Comparison of ENCODE assay signal across 8 cellular contexts in the genomic region with DNA sequence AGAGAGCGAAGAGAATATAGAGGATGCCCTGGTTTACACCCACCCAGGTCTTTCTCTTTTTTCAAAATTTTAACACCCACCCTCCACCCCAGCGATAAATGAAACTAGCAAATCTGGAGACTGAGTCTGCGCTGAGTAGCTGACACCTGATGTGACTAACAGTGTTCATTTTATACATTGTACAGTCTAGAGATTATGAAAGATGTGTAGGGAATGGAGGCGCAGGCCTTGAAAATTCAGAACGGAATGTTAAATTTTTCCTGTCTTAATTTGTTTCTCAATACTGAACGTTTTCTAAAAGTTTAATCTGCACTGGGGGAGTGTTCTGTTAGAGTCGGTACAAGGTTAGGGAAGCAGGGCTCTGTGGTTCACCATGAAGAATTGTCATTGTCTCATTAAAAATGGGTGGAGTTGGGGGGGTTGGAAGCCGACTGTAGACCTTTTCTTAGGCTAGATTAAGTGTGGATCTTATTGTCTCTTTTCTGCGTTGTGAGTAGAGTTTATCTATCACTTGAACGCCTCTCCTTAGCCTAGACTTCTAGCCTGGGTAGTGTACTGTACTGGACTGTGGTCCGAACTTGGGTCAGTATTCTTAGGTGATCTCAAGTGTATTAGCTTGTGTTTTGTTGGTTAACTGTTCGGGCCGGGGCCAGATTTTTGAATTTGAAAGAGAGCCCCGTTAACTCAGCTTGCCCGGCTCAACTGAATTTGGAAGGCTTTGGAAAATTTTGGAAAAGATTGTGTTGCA. TPM values are rescaled to one million over a fixed set of nuclear protein-coding genes. Genes with fewer than 3 reads are reported as not detected.
DNase-seq lines count a peak whose midpoint lies in the region; ATAC-seq and TF ChIP-seq lines count a peak whose summit lies in the region.

No MANE protein-coding gene starts in this region.

- TF ChIP-seq POLR2A in sigmoid colon (IDR thresholded peaks at IDR 0.05), result no peak

- H3K27me3 ChIP-seq in RWPE2 (ENCODE audit: insufficient read depth, poor library complexity, severe bottlenecking), result no peaks in the 10 kb centered on the region
- no peaks in the 10 kb centered on the region for H3K27me3 ChIP-seq in sigmoid colon

- H3K36me3 ChIP-seq in RWPE2 (ENCODE audit: low read depth) (peaks cover 49% of the 10 kb centered on the region), sigmoid colon (no peaks in the 10 kb centered on the region)

- peak overlapping the region; percentile 77 for H3K27ac ChIP-seq in RWPE2 (ENCODE audit: poor library complexity, severe bottlenecking)
- H3K27ac ChIP-seq in sigmoid colon, result peak overlapping the region; percentile 68 to 90 (median 88)

- H3K9me3 ChIP-seq in RWPE2 (ENCODE audit: severe bottlenecking) (no peaks in the 10 kb centered on the region), sigmoid colon (no peaks in the 10 kb centered on the region)

- 52 to 55% methylated on average over 15 of the region's 15 CpGs for WGBS in sigmoid colon, 2 donors

- TF ChIP-seq CTCF in RWPE2 (IDR thresholded peaks at IDR 0.05; ENCODE audit: poor library complexity, severe bottlenecking) (no peak), fibroblast of the aortic adventitia (IDR thresholded peaks at IDR 0.05; ENCODE audit: insufficient read depth, low read length) (no peak), sigmoid colon (IDR thresholded peaks at IDR 0.05) (no peak)

- intact Hi-C loops in sigmoid colon (cut with DNase I), result loop anchor here (5.0 kb wide), 3 partner anchors 128 to 363 kb away; no protein-coding TSS in a partner anchor

- TF ChIP-seq EP300 in sigmoid colon (IDR thresholded peaks at IDR 0.05), result no peak

- CTCF ChIA-PET in HEK293T (lab: Yijun Ruan, JAX), result interaction anchor here (0.8 to 1.5 kb wide), 3 partner anchors 11 to 71 kb away, joined by 3 to 4 read pairs (median 4); no protein-coding TSS in a partner anchor

- ATAC-seq in RWPE2 (ENCODE audit: low read depth) (peak; percentile 15; the same call in 1 of the 3 replicates), HG03045 (IDR thresholded peaks at IDR 0.05; ENCODE audit: unreplicated experiment) (no peak)

- POLR2A ChIA-PET in HEK293T (lab: Yijun Ruan, JAX), result interaction anchor here (0.8 to 1.0 kb wide), 2 partner anchors 12 to 129 kb away, joined by 3 to 5 read pairs; no protein-coding TSS in a partner anchor

- H3K4me1 ChIP-seq in RWPE2 (ENCODE audit: insufficient read depth, poor library complexity, severe bottlenecking), result peaks cover 23% of the 10 kb centered on the region
- H3K4me1 ChIP-seq in sigmoid colon, result peaks cover 0 to 60% (median 21%) of the 10 kb centered on the region in 4 donors

- peak overlapping the region; percentile 95 for H3K4me3 ChIP-seq in RWPE2 (ENCODE audit: severe bottlenecking)
- peak overlapping the region; percentile 75 for H3K4me3 ChIP-seq in fibroblast of the aortic adventitia (ENCODE audit: low read depth, low read length)
- peak overlapping the region; percentile 50 to 76 (median 68) for H3K4me3 ChIP-seq in sigmoid colon

- DNase-seq in DMS79 treated with DMSO at 0.1 percent for 48 hours (lab: John Stamatoyannopoulos, UW), result peak; percentile 9
- no peak for DNase-seq in DMS79 (lab: John Stamatoyannopoulos, UW)
- DNase-seq in RWPE2 (ENCODE audit: low spot score), result no peak
- DNase-seq in fibroblast of the aortic adventitia (ENCODE audit: low read depth), result peak; percentile 28
- no peak for DNase-seq in sigmoid colon
- DNase-seq in HEK293T (ENCODE audit: extremely low spot score), result no peak
- DNase-seq in HPDE6-E6E7 (ENCODE audit: extremely low spot score), result no peak

TF ChIP-seq in HEK293T, 16 proteins besides CTCF, POLR2A, EP300 and RAD21:
- TF ChIP-seq ELF4 (IDR thresholded peaks at IDR 0.05) (no peak), FOXA1 (IDR thresholded peaks at IDR 0.05) (no peak), L3MBTL2 (conservative IDR thresholded peaks at IDR 0.05) (no peak), ZNF384 (IDR thresholded peaks at IDR 0.05) (no peak), FOXM1 (IDR thresholded peaks at IDR 0.05; ENCODE audit: borderline replicate concordance) (no peak), SP1 (IDR thresholded peaks at IDR 0.05) (no peak), ARNT (IDR thresholded peaks at IDR 0.05) (no peak), SUZ12 (IDR thresholded peaks at IDR 0.05) (no peak), BHLHE40 (IDR thresholded peaks at IDR 0.05; ENCODE audit: borderline replicate concordance) (no peak), CTBP1 (IDR thresholded peaks at IDR 0.05; ENCODE audit: borderline replicate concordance) (no peak), HDGF (IDR thresholded peaks at IDR 0.05; ENCODE audit: borderline replicate concordance) (no peak), FOXK2 (IDR thresholded peaks at IDR 0.05) (no peak), TARDBP (IDR thresholded peaks at IDR 0.05) (no peak), LEF1 (IDR thresholded peaks at IDR 0.05; ENCODE audit: borderline replicate concordance) (no peak), PKNOX1 (IDR thresholded peaks at IDR 0.05) (no peak), NFRKB (IDR thresholded peaks at IDR 0.05) (no peak)

RNA-seq across cellular contexts. Expression of gene MAP4K4, which starts 1.9 kb away (rescaled TPM):
- total RNA-seq in fibroblast of the aortic adventitia (ENCODE audit: low replicate concordance) (193 and 208 TPM in 2 replicates), sigmoid colon (10 to 100 TPM; 37.2 to 62.9 (median 48.9) TPM)
- 10 to 100 TPM in 2 of 3 donors, 1 to 10 TPM in 1; 8.8 to 28.6 (median 11.4) TPM for polyA plus RNA-seq in sigmoid colon

Comparison
In these comparisons a context has a peak if more than half of its experiments do, and no peak if none do; other contexts are left out.
1. DNase-seq: peak in DMS79 treated with DMSO at 0.1 percent for 48 hours (single experiment) and fibroblast of the aortic adventitia (single experiment); none in DMS79 (single experiment), RWPE2 (single experiment), sigmoid colon (single experiment), HEK293T (single experiment) and HPDE6-E6E7 (single experiment).
2. Peak in every context shown above with its lines, with median percentiles within 50 percentile points of each other: H3K4me3 ChIP-seq.